ENCODE assay signal across 1 cellular context in the genomic region with DNA sequence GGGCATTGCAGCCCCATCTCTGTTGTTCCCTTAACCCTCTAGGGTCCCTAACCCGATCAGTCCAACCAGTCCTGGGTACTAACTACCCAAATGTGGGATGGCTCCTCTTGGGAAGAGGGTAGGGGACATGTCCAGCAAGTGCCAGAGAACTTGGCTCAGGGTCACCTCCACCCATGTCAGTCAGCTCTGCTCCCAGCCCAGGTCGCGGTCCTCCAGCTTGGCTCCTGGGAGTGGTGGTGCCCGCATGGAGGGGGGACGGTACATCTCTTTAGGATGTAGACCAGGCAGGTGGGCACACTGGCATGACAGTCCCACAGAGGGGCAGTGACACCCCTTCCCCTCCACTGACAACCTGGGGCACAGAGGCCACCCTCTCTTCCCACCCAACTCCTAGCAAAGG.
TF ChIP-seq lines count a peak whose summit lies in the region.

No MANE protein-coding gene starts in this region.

TF ChIP-seq in GM23338, 12 proteins besides CTCF, POLR2A, EP300 and RAD21:
- TF ChIP-seq, protein P1, sequence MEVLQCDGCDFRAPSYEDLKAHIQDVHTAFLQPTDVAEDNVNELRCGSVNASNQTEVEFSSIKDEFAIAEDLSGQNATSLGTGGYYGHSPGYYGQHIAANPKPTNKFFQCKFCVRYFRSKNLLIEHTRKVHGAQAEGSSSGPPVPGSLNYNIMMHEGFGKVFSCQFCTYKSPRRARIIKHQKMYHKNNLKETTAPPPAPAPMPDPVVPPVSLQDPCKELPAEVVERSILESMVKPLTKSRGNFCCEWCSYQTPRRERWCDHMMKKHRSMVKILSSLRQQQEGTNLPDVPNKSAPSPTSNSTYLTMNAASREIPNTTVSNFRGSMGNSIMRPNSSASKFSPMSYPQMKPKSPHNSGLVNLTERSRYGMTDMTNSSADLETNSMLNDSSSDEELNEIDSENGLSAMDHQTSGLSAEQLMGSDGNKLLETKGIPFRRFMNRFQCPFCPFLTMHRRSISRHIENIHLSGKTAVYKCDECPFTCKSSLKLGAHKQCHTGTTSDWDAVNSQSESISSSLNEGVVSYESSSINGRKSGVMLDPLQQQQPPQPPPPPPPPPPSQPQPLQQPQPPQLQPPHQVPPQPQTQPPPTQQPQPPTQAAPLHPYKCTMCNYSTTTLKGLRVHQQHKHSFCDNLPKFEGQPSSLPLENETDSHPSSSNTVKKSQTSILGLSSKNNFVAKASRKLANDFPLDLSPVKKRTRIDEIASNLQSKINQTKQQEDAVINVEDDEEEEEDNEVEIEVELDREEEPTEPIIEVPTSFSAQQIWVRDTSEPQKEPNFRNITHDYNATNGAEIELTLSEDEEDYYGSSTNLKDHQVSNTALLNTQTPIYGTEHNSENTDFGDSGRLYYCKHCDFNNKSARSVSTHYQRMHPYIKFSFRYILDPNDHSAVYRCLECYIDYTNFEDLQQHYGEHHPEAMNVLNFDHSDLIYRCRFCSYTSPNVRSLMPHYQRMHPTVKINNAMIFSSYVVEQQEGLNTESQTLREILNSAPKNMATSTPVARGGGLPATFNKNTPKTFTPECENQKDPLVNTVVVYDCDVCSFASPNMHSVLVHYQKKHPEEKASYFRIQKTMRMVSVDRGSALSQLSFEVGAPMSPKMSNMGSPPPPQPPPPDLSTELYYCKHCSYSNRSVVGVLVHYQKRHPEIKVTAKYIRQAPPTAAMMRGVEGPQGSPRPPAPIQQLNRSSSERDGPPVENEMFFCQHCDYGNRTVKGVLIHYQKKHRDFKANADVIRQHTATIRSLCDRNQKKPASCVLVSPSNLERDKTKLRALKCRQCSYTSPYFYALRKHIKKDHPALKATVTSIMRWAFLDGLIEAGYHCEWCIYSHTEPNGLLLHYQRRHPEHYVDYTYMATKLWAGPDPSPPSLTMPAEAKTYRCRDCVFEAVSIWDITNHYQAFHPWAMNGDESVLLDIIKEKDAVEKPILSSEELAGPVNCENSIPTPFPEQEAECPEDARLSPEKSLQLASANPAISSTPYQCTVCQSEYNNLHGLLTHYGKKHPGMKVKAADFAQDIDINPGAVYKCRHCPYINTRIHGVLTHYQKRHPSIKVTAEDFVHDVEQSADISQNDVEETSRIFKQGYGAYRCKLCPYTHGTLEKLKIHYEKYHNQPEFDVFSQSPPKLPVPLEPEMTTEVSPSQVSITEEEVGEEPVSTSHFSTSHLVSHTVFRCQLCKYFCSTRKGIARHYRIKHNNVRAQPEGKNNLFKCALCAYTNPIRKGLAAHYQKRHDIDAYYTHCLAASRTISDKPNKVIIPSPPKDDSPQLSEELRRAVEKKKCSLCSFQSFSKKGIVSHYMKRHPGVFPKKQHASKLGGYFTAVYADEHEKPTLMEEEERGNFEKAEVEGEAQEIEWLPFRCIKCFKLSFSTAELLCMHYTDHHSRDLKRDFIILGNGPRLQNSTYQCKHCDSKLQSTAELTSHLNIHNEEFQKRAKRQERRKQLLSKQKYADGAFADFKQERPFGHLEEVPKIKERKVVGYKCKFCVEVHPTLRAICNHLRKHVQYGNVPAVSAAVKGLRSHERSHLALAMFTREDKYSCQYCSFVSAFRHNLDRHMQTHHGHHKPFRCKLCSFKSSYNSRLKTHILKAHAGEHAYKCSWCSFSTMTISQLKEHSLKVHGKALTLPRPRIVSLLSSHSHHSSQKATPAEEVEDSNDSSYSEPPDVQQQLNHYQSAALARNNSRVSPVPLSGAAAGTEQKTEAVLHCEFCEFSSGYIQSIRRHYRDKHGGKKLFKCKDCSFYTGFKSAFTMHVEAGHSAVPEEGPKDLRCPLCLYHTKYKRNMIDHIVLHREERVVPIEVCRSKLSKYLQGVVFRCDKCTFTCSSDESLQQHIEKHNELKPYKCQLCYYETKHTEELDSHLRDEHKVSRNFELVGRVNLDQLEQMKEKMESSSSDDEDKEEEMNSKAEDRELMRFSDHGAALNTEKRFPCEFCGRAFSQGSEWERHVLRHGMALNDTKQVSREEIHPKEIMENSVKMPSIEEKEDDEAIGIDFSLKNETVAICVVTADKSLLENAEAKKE (CRISPR knock-in tag; IDR thresholded peaks at IDR 0.05), result no peak
- no peak; the same call in 1 of the 2 replicates for TF ChIP-seq POLR2AphosphoS5 (IDR thresholded peaks at IDR 0.05; ENCODE audit: low read depth)
- no peak for TF ChIP-seq CREB1 (CRISPR knock-in tag; IDR thresholded peaks at IDR 0.05; ENCODE audit: low read depth)
- TF ChIP-seq STAT1 (IDR thresholded peaks at IDR 0.05; ENCODE audit: unreplicated experiment), result no peak
- no peak for TF ChIP-seq ZNF331 (CRISPR knock-in tag; IDR thresholded peaks at IDR 0.05; ENCODE audit: low read depth)
- TF ChIP-seq, protein P2, sequence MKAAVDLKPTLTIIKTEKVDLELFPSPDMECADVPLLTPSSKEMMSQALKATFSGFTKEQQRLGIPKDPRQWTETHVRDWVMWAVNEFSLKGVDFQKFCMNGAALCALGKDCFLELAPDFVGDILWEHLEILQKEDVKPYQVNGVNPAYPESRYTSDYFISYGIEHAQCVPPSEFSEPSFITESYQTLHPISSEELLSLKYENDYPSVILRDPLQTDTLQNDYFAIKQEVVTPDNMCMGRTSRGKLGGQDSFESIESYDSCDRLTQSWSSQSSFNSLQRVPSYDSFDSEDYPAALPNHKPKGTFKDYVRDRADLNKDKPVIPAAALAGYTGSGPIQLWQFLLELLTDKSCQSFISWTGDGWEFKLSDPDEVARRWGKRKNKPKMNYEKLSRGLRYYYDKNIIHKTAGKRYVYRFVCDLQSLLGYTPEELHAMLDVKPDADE (IDR thresholded peaks at IDR 0.05), result no peak
- TF ChIP-seq ZNF114 (CRISPR knock-in tag; IDR thresholded peaks at IDR 0.05), result no peak
- TF ChIP-seq EZH2phosphoT487 (IDR thresholded peaks at IDR 0.05; ENCODE audit: unreplicated experiment), result no peak
- TF ChIP-seq NANOG (IDR thresholded peaks at IDR 0.05; ENCODE audit: borderline replicate concordance), result no peak
- TF ChIP-seq JUNB (IDR thresholded peaks at IDR 0.05; ENCODE audit: unreplicated experiment), result no peak
- no peak for TF ChIP-seq EZH2 (IDR thresholded peaks at IDR 0.05; ENCODE audit: low read depth, unreplicated experiment)
- TF ChIP-seq, protein P3, sequence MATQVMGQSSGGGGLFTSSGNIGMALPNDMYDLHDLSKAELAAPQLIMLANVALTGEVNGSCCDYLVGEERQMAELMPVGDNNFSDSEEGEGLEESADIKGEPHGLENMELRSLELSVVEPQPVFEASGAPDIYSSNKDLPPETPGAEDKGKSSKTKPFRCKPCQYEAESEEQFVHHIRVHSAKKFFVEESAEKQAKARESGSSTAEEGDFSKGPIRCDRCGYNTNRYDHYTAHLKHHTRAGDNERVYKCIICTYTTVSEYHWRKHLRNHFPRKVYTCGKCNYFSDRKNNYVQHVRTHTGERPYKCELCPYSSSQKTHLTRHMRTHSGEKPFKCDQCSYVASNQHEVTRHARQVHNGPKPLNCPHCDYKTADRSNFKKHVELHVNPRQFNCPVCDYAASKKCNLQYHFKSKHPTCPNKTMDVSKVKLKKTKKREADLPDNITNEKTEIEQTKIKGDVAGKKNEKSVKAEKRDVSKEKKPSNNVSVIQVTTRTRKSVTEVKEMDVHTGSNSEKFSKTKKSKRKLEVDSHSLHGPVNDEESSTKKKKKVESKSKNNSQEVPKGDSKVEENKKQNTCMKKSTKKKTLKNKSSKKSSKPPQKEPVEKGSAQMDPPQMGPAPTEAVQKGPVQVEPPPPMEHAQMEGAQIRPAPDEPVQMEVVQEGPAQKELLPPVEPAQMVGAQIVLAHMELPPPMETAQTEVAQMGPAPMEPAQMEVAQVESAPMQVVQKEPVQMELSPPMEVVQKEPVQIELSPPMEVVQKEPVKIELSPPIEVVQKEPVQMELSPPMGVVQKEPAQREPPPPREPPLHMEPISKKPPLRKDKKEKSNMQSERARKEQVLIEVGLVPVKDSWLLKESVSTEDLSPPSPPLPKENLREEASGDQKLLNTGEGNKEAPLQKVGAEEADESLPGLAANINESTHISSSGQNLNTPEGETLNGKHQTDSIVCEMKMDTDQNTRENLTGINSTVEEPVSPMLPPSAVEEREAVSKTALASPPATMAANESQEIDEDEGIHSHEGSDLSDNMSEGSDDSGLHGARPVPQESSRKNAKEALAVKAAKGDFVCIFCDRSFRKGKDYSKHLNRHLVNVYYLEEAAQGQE (IDR thresholded peaks at IDR 0.05; ENCODE audit: unreplicated experiment), result no peak
TF ChIP-seq in GM23338: peak in this region for 0.
